ENCODE assay signal across 22 cellular contexts in the genomic region with DNA sequence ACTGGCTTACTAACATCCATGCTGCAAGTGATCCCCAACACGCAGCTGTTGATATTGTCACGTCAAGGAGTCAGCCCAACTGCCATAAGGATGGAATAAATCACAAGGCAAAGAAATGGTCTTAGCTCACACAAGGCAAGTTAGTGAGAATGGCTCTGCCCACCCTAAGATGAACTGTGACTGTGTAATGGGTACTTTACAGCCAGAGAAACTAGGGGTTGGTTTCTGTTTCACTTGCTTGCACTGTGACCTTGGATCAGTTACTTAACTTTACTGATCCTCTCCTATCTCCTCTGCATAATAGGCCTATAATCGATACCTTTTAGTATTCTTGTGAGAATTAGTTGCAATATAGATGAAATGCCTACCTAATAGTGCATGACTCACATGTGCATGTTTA. TPM values are rescaled to one million over a fixed set of nuclear protein-coding genes. Genes with fewer than 3 reads are reported as not detected.
DNase-seq lines count a peak whose midpoint lies in the region; ATAC-seq, FAIRE-seq and TF ChIP-seq lines count a peak whose summit lies in the region.
"Had no signal": no experiment of that assay in that cellular context is flagged by ENCODE, and none has a peak within 500 bp of the region (broad histone marks: within the 10 kb centered on the region; RNA-seq: fewer than 3 reads in every experiment).

No MANE protein-coding gene starts in this region.

- H2AFZ ChIP-seq in endothelial cell of umbilical vein (ENCODE audit: low read depth, low read length): no peak overlapping the region

- ATAC-seq in activated naive CD8-positive, alpha-beta T cell treated with anti-CD3 and anti-CD28 coated beads, Interleukin-2, amount 10 ng/mL, durations not matched to agents 7 days and 5 days (ENCODE audit: low read depth): peak; percentile 36
- ATAC-seq in GM21423 (IDR thresholded peaks at IDR 0.05; ENCODE audit: unreplicated experiment): no peak
- ATAC-seq: HCT116 had no signal

- H3K27ac ChIP-seq in endothelial cell of umbilical vein (ENCODE audit: insufficient read depth, low read depth, low read length): no peak overlapping the region
- H3K27ac ChIP-seq: HL-60 had no signal

- no peak overlapping the region for H3K9ac ChIP-seq in endothelial cell of umbilical vein (replicated peaks; ENCODE audit: extremely low read depth, insufficient read depth, low read length)

- H3K4me3 Mint-ChIP-seq in activated naive CD8-positive, alpha-beta T cell treated with anti-CD3 and anti-CD28 coated beads, Interleukin-2, amount 10 ng/mL, durations not matched to agents 7 days and 5 days: no peak overlapping the region
- no peak overlapping the region for H3K4me3 Mint-ChIP-seq in activated naive CD8-positive, alpha-beta T cell treated with anti-CD3 and anti-CD28 coated beads for 36 hours
- H3K4me3 Mint-ChIP-seq: CD4-positive, CD25-positive, alpha-beta regulatory T cell; HFFc6 had no signal

- peaks cover 25% of the 10 kb centered on the region for H3K27me3 Mint-ChIP-seq in activated naive CD8-positive, alpha-beta T cell treated with anti-CD3 and anti-CD28 coated beads, Interleukin-2, amount 10 ng/mL, durations not matched to agents 7 days and 5 days
- H3K27me3 Mint-ChIP-seq in activated naive CD8-positive, alpha-beta T cell treated with anti-CD3 and anti-CD28 coated beads for 36 hours: peaks cover 26% of the 10 kb centered on the region

- no peak overlapping the region for H3K27ac Mint-ChIP-seq in activated naive CD8-positive, alpha-beta T cell treated with anti-CD3 and anti-CD28 coated beads, Interleukin-2, amount 10 ng/mL, durations not matched to agents 7 days and 5 days
- H3K27ac Mint-ChIP-seq in activated naive CD8-positive, alpha-beta T cell treated with anti-CD3 and anti-CD28 coated beads for 36 hours: no peak overlapping the region
- H3K27ac Mint-ChIP-seq: CD4-positive, CD25-positive, alpha-beta regulatory T cell; HFFc6 had no signal

- peaks cover 28% of the 10 kb centered on the region for H4K20me1 ChIP-seq in endothelial cell of umbilical vein (replicated peaks; ENCODE audit: control insufficient read depth, extremely low read depth, insufficient read depth, low read length)

- H3K9me3 ChIP-seq in endothelial cell of umbilical vein (replicated peaks; ENCODE audit: control insufficient read depth, insufficient read depth, low read length): no peaks in the 10 kb centered on the region
- H3K9me3 ChIP-seq: BE2C, Caco-2 had no signal

- CTCF ChIA-PET in endothelial cell of umbilical vein (lab: Charles Lee): interaction anchor here (0.9 to 1.6 kb wide), 5 partner anchors 8 to 287 kb away, joined by 3 to 9 read pairs (median 5); no protein-coding TSS in a partner anchor

- no peaks in the 10 kb centered on the region for H3K4me1 Mint-ChIP-seq in activated naive CD8-positive, alpha-beta T cell treated with anti-CD3 and anti-CD28 coated beads, Interleukin-2, amount 10 ng/mL, durations not matched to agents 7 days and 5 days
- H3K4me1 Mint-ChIP-seq in activated naive CD8-positive, alpha-beta T cell treated with anti-CD3 and anti-CD28 coated beads for 36 hours: no peaks in the 10 kb centered on the region
- H3K4me1 Mint-ChIP-seq: CD4-positive, CD25-positive, alpha-beta regulatory T cell had no signal

- H3K36me3 Mint-ChIP-seq in activated naive CD8-positive, alpha-beta T cell treated with anti-CD3 and anti-CD28 coated beads, Interleukin-2, amount 10 ng/mL, durations not matched to agents 7 days and 5 days: no peaks in the 10 kb centered on the region
- H3K36me3 Mint-ChIP-seq in activated naive CD8-positive, alpha-beta T cell treated with anti-CD3 and anti-CD28 coated beads for 36 hours: no peaks in the 10 kb centered on the region
- H3K36me3 Mint-ChIP-seq: CD4-positive, CD25-positive, alpha-beta regulatory T cell had no signal

- TF ChIP-seq POLR2A in endothelial cell of umbilical vein (IDR thresholded peaks at IDR 0.05; ENCODE audit: low read depth, low read length): no peak

- intact Hi-C loops in endothelial cell of umbilical vein (cut with micrococcal nuclease): no loop called here

- BruUV-seq in endothelial cell of umbilical vein (replicated peaks; lab: Mats Ljungman, UMichigan): no TSS peak

- FAIRE-seq in endothelial cell of umbilical vein (lab: Jason Lieb, UNC) (no peak), urothelium cell line (lab: Jason Lieb, UNC) (peak; percentile 97)
- FAIRE-seq: A204.1 had no signal

- no peak for DNase-seq in activated naive CD8-positive, alpha-beta T cell treated with anti-CD3 and anti-CD28 coated beads, Interleukin-2, amount 10 ng/mL, durations not matched to agents 7 days and 5 days
- no peak for DNase-seq in activated naive CD8-positive, alpha-beta T cell treated with anti-CD3 and anti-CD28 coated beads for 36 hours
- DNase-seq in LHCN-M2 (ENCODE audit: low read depth): peak; percentile 1
- DNase-seq in endothelial cell of umbilical vein (ENCODE audit: low read depth, low spot score): peak; percentile 19
- no peak for DNase-seq in urothelium cell line (ENCODE audit: low spot score)
- no peak for DNase-seq in dermis blood vessel endothelial cell
- DNase-seq in stimulated activated CD4-positive, alpha-beta T cell treated with anti-CD3 and anti-CD28 coated beads, Interleukin-4, amount 100 ng/mL, for 24 hours: no peak
- DNase-seq: ACHN; BE2C; C1 segment of cervical spinal cord; Caco-2; CD4-positive, CD25-positive, alpha-beta regulatory T cell; DMS153; DMS79; GDM1; GOT3; H7; HFFc6 had no signal

- no peaks in the 10 kb centered on the region for H3K9me1 ChIP-seq in endothelial cell of umbilical vein (replicated peaks; ENCODE audit: control insufficient read depth, extremely low read depth, insufficient read depth, low read length)

- no peaks in the 10 kb centered on the region for H3K27me3 ChIP-seq in endothelial cell of umbilical vein (ENCODE audit: control insufficient read depth in 2 of 2, insufficient read depth in 2 of 2, low read length in 2 of 2)

- peaks cover 47% of the 10 kb centered on the region for H3K79me2 ChIP-seq in endothelial cell of umbilical vein (ENCODE audit: control insufficient read depth, insufficient read depth, low read length)

- no peak overlapping the region for H3K4me2 ChIP-seq in endothelial cell of umbilical vein (ENCODE audit: insufficient read depth, low read length)

- no peak overlapping the region for H3K4me3 ChIP-seq in endothelial cell of umbilical vein (replicated peaks in 1 of 3; ENCODE audit: insufficient read depth in 1 of 3, low read depth in 1 of 3, low read length in 3 of 3)

- POLR2A ChIA-PET in activated naive CD8-positive, alpha-beta T cell treated with anti-CD3 and anti-CD28 coated beads, Interleukin-2, amount 10 ng/mL, durations not matched to agents 7 days and 5 days (lab: Charles Lee): no interaction called here
- POLR2A ChIA-PET in endothelial cell of umbilical vein (lab: Charles Lee): interaction anchor here (0.7 kb wide), 1 partner anchor 8 kb away, joined by 7 read pairs; no protein-coding TSS in a partner anchor

- peaks cover 44 to 62% of the 10 kb centered on the region in 2 experiments for H3K36me3 ChIP-seq in endothelial cell of umbilical vein (ENCODE audit: control insufficient read depth in 2 of 2, extremely low read depth in 1 of 2, insufficient read depth in 2 of 2, low read length in 2 of 2)
- H3K36me3 ChIP-seq: BE2C had no signal

- dilution Hi-C loops in endothelial cell of umbilical vein (cut with MboI; ENCODE audit: extremely low pct_ligation_motif_present, low sequenced_read_pairs): no loop called here

- H3K4me1 ChIP-seq in endothelial cell of umbilical vein (ENCODE audit: control insufficient read depth, extremely low read depth, insufficient read depth, low read length): no peaks in the 10 kb centered on the region
- H3K4me1 ChIP-seq: BE2C, Caco-2 had no signal

- TF ChIP-seq CTCF in endothelial cell of umbilical vein (IDR thresholded peaks at IDR 0.05; ENCODE audit: extremely low read depth in 1 of 2, insufficient read depth in 1 of 2, low read depth in 1 of 2, low read length in 2 of 2): no peak

- H3K9me3 Mint-ChIP-seq in activated naive CD8-positive, alpha-beta T cell treated with anti-CD3 and anti-CD28 coated beads, Interleukin-2, amount 10 ng/mL, durations not matched to agents 7 days and 5 days: no peaks in the 10 kb centered on the region
- H3K9me3 Mint-ChIP-seq in activated naive CD8-positive, alpha-beta T cell treated with anti-CD3 and anti-CD28 coated beads for 36 hours: no peaks in the 10 kb centered on the region
- H3K9me3 Mint-ChIP-seq: CD4-positive, CD25-positive, alpha-beta regulatory T cell; HFFc6 had no signal

TF ChIP-seq in endothelial cell of umbilical vein, 7 proteins besides CTCF, POLR2A, EP300 and RAD21:
- TF ChIP-seq, protein P1, sequence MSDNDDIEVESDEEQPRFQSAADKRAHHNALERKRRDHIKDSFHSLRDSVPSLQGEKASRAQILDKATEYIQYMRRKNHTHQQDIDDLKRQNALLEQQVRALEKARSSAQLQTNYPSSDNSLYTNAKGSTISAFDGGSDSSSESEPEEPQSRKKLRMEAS (IDR thresholded peaks at IDR 0.05; ENCODE audit: insufficient read depth, insufficient read length): no peak
- no peak for TF ChIP-seq POLR2AphosphoS5 (IDR thresholded peaks at IDR 0.05; ENCODE audit: insufficient read depth, low read depth, low read length)
- TF ChIP-seq GATA2 (IDR thresholded peaks at IDR 0.05; ENCODE audit: insufficient read depth, insufficient read length, low read depth, low read length): no peak
- no peak for TF ChIP-seq FOS (IDR thresholded peaks at IDR 0.05; ENCODE audit: borderline replicate concordance, insufficient read depth, low read length)
- TF ChIP-seq EZH2 (IDR thresholded peaks at IDR 0.05; ENCODE audit: borderline replicate concordance, low read depth, low read length, severe bottlenecking): no peak
- no peak for TF ChIP-seq MYC (IDR thresholded peaks at IDR 0.05; ENCODE audit: low read depth, low read length)
- no peak for TF ChIP-seq JUN (IDR thresholded peaks at IDR 0.05; ENCODE audit: borderline replicate concordance, insufficient read depth, insufficient read length, low read depth)

RNA-seq across cellular contexts. Expression of gene ANO2, which starts 52.2 kb away (rescaled TPM):
- not detected for total RNA-seq in activated naive CD8-positive, alpha-beta T cell treated with anti-CD3 and anti-CD28 coated beads, Interleukin-2, amount 10 ng/mL, durations not matched to agents 7 days and 5 days
- total RNA-seq in activated naive CD8-positive, alpha-beta T cell treated with anti-CD3 and anti-CD28 coated beads for 36 hours: not detected
- under 0.01 TPM in 1 of 2 replicates, not detected in the other for total RNA-seq in LHCN-M2 (2014; rRNA removed)
- 0.64 TPM for polyA plus RNA-seq in LHCN-M2 (2012)
- total RNA-seq in endothelial cell of umbilical vein: 51.6 and 65.0 TPM in 2 replicates
- polyA plus RNA-seq in endothelial cell of umbilical vein: 15.4 TPM in 2 replicates
- polyA plus RNA-seq in endothelial cell of umbilical vein (2011; cell fraction: cytosol; rRNA removed): 11.2 and 17.6 TPM in 2 replicates
- 119 and 143 TPM in 2 replicates for polyA plus RNA-seq in endothelial cell of umbilical vein (2011; cell fraction: nucleus; rRNA removed)
- 8.2 and 12.8 TPM in 2 replicates for polyA plus RNA-seq in endothelial cell of umbilical vein (2012)
- 99.4 and 128 TPM in 2 replicates for polyA minus RNA-seq in endothelial cell of umbilical vein
- 0.41 TPM for polyA minus RNA-seq in endothelial cell of umbilical vein (2011; cell fraction: cytosol; rRNA and poly(A)+ RNA removed)
- polyA minus RNA-seq in endothelial cell of umbilical vein (2011; cell fraction: nucleus; rRNA and poly(A)+ RNA removed): 240 and 297 TPM in 2 replicates
- 41.2 and 82.9 TPM in 2 replicates for total RNA-seq in dermis blood vessel endothelial cell
- polyA plus RNA-seq: CD4-positive, CD25-positive, alpha-beta regulatory T cell had no signal

Comparison
In these comparisons a context has a peak if more than half of its experiments do, and no peak if none do; other contexts are left out.
1. DNase-seq: peak in LHCN-M2 (single experiment) and endothelial cell of umbilical vein (single experiment); none in activated naive CD8-positive, alpha-beta T cell treated with anti-CD3 and anti-CD28 coated beads, Interleukin-2, amount 10 ng/mL, durations not matched to agents 7 days and 5 days (single experiment), activated naive CD8-positive, alpha-beta T cell treated with anti-CD3 and anti-CD28 coated beads for 36 hours (single experiment), urothelium cell line (single experiment), dermis blood vessel endothelial cell (single experiment) and stimulated activated CD4-positive, alpha-beta T cell treated with anti-CD3 and anti-CD28 coated beads, Interleukin-4, amount 100 ng/mL, for 24 hours (single experiment).
2. RNA of gene ANO2, which starts 52.2 kb away (total RNA-seq): 41.2 to 82.9 TPM in dermis blood vessel endothelial cell and 51.6 to 65.0 TPM in endothelial cell of umbilical vein; not detected in activated naive CD8-positive, alpha-beta T cell treated with anti-CD3 and anti-CD28 coated beads for 36 hours, not detected in activated naive CD8-positive, alpha-beta T cell treated with anti-CD3 and anti-CD28 coated beads, Interleukin-2, amount 10 ng/mL, durations not matched to agents 7 days and 5 days and under 0.01 TPM in LHCN-M2; every median in the first group is over 10 times any median in the second.